ENCODE assay signal across 9 cellular contexts in the genomic region with DNA sequence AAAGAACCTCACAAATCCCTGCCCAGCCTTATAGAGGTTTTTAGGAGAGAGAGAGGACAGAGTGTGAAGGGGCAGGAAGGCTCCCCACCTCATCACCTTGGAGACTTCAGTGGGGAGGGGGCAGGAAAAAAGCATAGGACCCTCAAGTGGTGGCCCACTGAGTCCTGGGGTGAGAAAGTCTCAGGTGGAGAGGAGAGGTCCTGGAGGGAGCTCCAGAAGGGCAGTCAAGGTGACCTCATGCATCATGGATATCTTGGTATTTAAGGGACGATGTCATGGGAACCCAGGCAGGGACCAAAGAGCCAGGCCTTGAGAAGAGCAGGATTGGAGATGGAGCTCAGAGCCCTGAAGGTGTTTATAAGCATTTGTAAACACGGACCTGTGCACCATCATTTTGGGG.
"Had no signal": no experiment of that assay in that cellular context is flagged by ENCODE, and none has a peak within 500 bp of the region (broad histone marks: within the 10 kb centered on the region; RNA-seq: fewer than 3 reads in every experiment).

No MANE protein-coding gene starts in this region.

- H3K27ac Mint-ChIP-seq: HFFc6, IgD-negative memory B cell had no signal

- H3K36me3 ChIP-seq: HAP-1 had no signal

- H3K9me3 Mint-ChIP-seq: HFFc6 had no signal

- H3K4me1 Mint-ChIP-seq: IgD-negative memory B cell had no signal

- ATAC-seq: HCT116, HepG2 had no signal

- H3K9me3 ChIP-seq: HAP-1 had no signal

- H3K9ac ChIP-seq: GM23248 had no signal

- H3K27ac ChIP-seq: GM23248, HL-60 had no signal

- H2AFZ ChIP-seq: GM23248 had no signal

- H3K4me3 Mint-ChIP-seq: HFFc6, IgD-negative memory B cell had no signal

- H3K4me1 ChIP-seq: HAP-1 had no signal

- DNase-seq: GM23248, GOT3, H7, HFFc6 had no signal

- H3K36me3 Mint-ChIP-seq: IgD-negative memory B cell had no signal

- H3K4me3 ChIP-seq: GM23248, HAP-1 had no signal
